Comparison of ENCODE assay signal across 1 cellular context in the genomic region with DNA sequence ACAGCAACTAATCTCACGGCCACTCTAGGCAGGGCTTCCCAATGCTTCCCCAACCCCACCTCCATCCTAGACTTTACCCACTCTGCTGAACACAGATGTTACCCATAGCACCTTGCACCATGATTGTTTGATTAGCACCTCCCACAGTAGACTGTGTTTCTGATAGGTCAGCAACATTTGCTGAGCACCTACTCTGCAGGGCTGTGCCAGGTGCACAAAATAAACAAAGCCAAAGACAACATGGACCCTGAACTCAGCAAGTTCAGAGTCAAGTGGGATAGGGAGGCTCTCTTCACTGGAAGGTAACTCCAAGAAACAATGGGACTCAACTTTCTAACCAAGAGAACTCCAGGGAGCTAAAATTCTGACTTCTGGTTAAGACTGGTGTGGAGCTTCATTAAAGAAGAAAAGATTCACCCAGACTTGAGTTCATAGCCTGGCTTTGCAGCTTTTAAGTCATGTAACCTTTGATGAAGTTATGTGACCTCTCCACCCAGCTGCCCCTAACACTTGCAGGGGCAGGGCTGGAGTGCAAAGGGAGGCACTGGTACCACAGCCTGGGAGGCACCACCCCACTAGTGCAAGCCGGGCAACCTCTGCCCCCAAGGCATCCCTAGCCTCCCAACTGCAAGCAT.
A peak's percentile ranks its signal among the peaks of the same experiment; 100 is the strongest.
TF ChIP-seq lines count a peak whose summit lies in the region.

No MANE protein-coding gene starts in this region.

TF ChIP-seq in HepG2, 621 proteins besides CTCF, POLR2A, EP300 and RAD21 (continued from another document):
- peak; percentile 88 for TF ChIP-seq NCOA2 (CRISPR knock-in tag; IDR thresholded peaks at IDR 0.05)
- peak; percentile 52; the same call in 1 of the 2 replicates for TF ChIP-seq ELF3 (CRISPR knock-in tag; IDR thresholded peaks at IDR 0.05)
- no peak for TF ChIP-seq HOXA9 (CRISPR knock-in tag; IDR thresholded peaks at IDR 0.05; ENCODE audit: borderline replicate concordance)
- TF ChIP-seq FOXO4 (CRISPR knock-in tag; conservative IDR thresholded peaks at IDR 0.05): no peak
- TF ChIP-seq ZNF329 (CRISPR knock-in tag; IDR thresholded peaks at IDR 0.05; ENCODE audit: low read depth): 0 out of 2 replicates have a peak, but pooled peaks have one; percentile 3
- peak; percentile 97 for TF ChIP-seq FOXK1 (CRISPR knock-in tag; IDR thresholded peaks at IDR 0.05; ENCODE audit: borderline replicate concordance, low read depth)
- TF ChIP-seq BHLHE40 (IDR thresholded peaks at IDR 0.05; ENCODE audit: low read length): 0 out of 2 replicates have a peak, but pooled peaks have one; percentile 29
- peak; percentile 73 for TF ChIP-seq NFYB (CRISPR knock-in tag; IDR thresholded peaks at IDR 0.05)
- peak; percentile 22; the same call in 1 of the 2 replicates for TF ChIP-seq PHF8 (CRISPR knock-in tag; IDR thresholded peaks at IDR 0.05)
- peak; percentile 52; the same call in 1 of the 2 replicates for TF ChIP-seq ZBTB38 (CRISPR knock-in tag; IDR thresholded peaks at IDR 0.05)
- TF ChIP-seq, protein P1, sequence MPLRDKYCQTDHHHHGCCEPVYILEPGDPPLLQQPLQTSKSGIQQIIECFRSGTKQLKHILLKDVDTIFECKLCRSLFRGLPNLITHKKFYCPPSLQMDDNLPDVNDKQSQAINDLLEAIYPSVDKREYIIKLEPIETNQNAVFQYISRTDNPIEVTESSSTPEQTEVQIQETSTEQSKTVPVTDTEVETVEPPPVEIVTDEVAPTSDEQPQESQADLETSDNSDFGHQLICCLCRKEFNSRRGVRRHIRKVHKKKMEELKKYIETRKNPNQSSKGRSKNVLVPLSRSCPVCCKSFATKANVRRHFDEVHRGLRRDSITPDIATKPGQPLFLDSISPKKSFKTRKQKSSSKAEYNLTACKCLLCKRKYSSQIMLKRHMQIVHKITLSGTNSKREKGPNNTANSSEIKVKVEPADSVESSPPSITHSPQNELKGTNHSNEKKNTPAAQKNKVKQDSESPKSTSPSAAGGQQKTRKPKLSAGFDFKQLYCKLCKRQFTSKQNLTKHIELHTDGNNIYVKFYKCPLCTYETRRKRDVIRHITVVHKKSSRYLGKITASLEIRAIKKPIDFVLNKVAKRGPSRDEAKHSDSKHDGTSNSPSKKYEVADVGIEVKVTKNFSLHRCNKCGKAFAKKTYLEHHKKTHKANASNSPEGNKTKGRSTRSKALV (CRISPR knock-in tag; IDR thresholded peaks at IDR 0.05): no peak
- peak; percentile 97 for TF ChIP-seq MAFF (IDR thresholded peaks at IDR 0.05; ENCODE audit: low read depth, low read length)
- peak; percentile 89 for TF ChIP-seq SAP130 (CRISPR knock-in tag; IDR thresholded peaks at IDR 0.05; ENCODE audit: low read depth)
